In genomic region chr6:26020291-26020982, GRCh38 we compare ENCODE assay signal across 1 cellular context.
TF ChIP-seq lines count a peak whose summit lies in the region.

No MANE protein-coding gene starts in this region.

TF ChIP-seq in GM12878, 131 proteins besides CTCF, POLR2A, EP300 and RAD21 (continued from another document and continues in another):
- peak; percentile 69; the same call in 1 of the 2 replicates for TF ChIP-seq PKNOX1 (IDR thresholded peaks at IDR 0.05)
- peak; percentile 99 for TF ChIP-seq PML (IDR thresholded peaks at IDR 0.05; ENCODE audit: low read length)
- TF ChIP-seq NBN (IDR thresholded peaks at IDR 0.05), result peak; percentile 82
- TF ChIP-seq CHD1 (IDR thresholded peaks at IDR 0.05; ENCODE audit: low read depth, low read length), result peak; percentile 94
- peak; percentile 64 for TF ChIP-seq IKZF1 (conservative IDR thresholded peaks at IDR 0.05)
- TF ChIP-seq HDGF (IDR thresholded peaks at IDR 0.05), result peak; percentile 37; the same call in 1 of the 2 replicates
- TF ChIP-seq LARP7 (IDR thresholded peaks at IDR 0.05), result peak; percentile 83; the same call in 1 of the 2 replicates
- peak; percentile 100 for TF ChIP-seq POLR2AphosphoS5 (IDR thresholded peaks at IDR 0.05; ENCODE audit: low read length)
- TF ChIP-seq SMC3 (IDR thresholded peaks at IDR 0.05; ENCODE audit: borderline replicate concordance, low read length), result no peak
- no peak for TF ChIP-seq FOXK2 (IDR thresholded peaks at IDR 0.05)
- peak; percentile 98 for TF ChIP-seq POU2F2 (IDR thresholded peaks at IDR 0.05; ENCODE audit: borderline replicate concordance, low read depth, low read length)
- peak; percentile 14 to 24; a peak in 1 of 3 replicates for TF ChIP-seq EGR1 (IDR thresholded peaks at IDR 0.05; ENCODE audit: borderline replicate concordance in 1 of 2, low read depth in 2 of 2, low read length in 2 of 2)
- no peak for TF ChIP-seq SREBF1 (IDR thresholded peaks at IDR 0.05; ENCODE audit: low read length)
- TF ChIP-seq ZBTB11 (CRISPR knock-in tag; IDR thresholded peaks at IDR 0.05), result no peak
- TF ChIP-seq NKRF (conservative IDR thresholded peaks at IDR 0.05), result peak; percentile 61
- peak; percentile 83 for TF ChIP-seq RELA (IDR thresholded peaks at IDR 0.05; ENCODE audit: borderline replicate concordance, partially characterized antibody)
- peak; percentile 60 for TF ChIP-seq HDAC6 (IDR thresholded peaks at IDR 0.05; ENCODE audit: unreplicated experiment)
- peak; percentile 52; the same call in 1 of the 2 replicates for TF ChIP-seq MAX (IDR thresholded peaks at IDR 0.05; ENCODE audit: low read depth, low read length)
- peak; percentile 6; the same call in 1 of the 2 replicates for TF ChIP-seq PRDM15 (CRISPR knock-in tag; IDR thresholded peaks at IDR 0.05)
- TF ChIP-seq E2F4 (IDR thresholded peaks at IDR 0.05; ENCODE audit: low read depth, low read length), result 0 out of 2 replicates have a peak, but pooled peaks have one; percentile 9
- peak; percentile 36; the same call in 1 of the 2 replicates for TF ChIP-seq RELB (IDR thresholded peaks at IDR 0.05; ENCODE audit: low read depth)
- TF ChIP-seq TCF3 (IDR thresholded peaks at IDR 0.05; ENCODE audit: borderline replicate concordance, insufficient read depth, low read depth, low read length), result peak; percentile 98
- TF ChIP-seq MXI1 (IDR thresholded peaks at IDR 0.05; ENCODE audit: low read depth, low read length), result peak; percentile 17; the same call in 1 of the 2 replicates
- no peak for TF ChIP-seq BCL3 (IDR thresholded peaks at IDR 0.05; ENCODE audit: borderline replicate concordance, insufficient read depth, low read depth, low read length, poor library complexity, severe bottlenecking)
- no peak for TF ChIP-seq CUX1 (IDR thresholded peaks at IDR 0.05; ENCODE audit: insufficient replicate concordance, low read depth, low read length)
- peak; percentile 33 for TF ChIP-seq BCL11A (IDR thresholded peaks at IDR 0.05; ENCODE audit: low read depth, low read length)
- no peak for TF ChIP-seq ZSCAN29 (IDR thresholded peaks at IDR 0.05)
- TF ChIP-seq IRF3 (IDR thresholded peaks at IDR 0.05), result 0 out of 2 replicates have a peak, but pooled peaks have one; percentile 12
- peak; percentile 51; the same call in 1 of the 2 replicates for TF ChIP-seq SMARCA5 (IDR thresholded peaks at IDR 0.05)
- peak; percentile 47; the same call in 1 of the 2 replicates for TF ChIP-seq CREM (IDR thresholded peaks at IDR 0.05; ENCODE audit: low read depth)
- TF ChIP-seq NFIC (IDR thresholded peaks at IDR 0.05; ENCODE audit: low read depth, low read length), result peak; percentile 67
- peak; percentile 95 for TF ChIP-seq CBFB (IDR thresholded peaks at IDR 0.05; ENCODE audit: low read depth)
- peak; percentile 65; the same call in 1 of the 2 replicates for TF ChIP-seq PAX5 (IDR thresholded peaks at IDR 0.05; ENCODE audit: borderline replicate concordance, low read depth, low read length)
- 0 out of 2 replicates have a peak, but pooled peaks have one; percentile 12 for TF ChIP-seq BMI1 (IDR thresholded peaks at IDR 0.05; ENCODE audit: borderline replicate concordance)
- TF ChIP-seq CBX5 (IDR thresholded peaks at IDR 0.05; ENCODE audit: low read depth), result no peak
- no peak for TF ChIP-seq ZNF217 (IDR thresholded peaks at IDR 0.05)
